Comparison of ENCODE assay signal across 18 cellular contexts in genomic region chr12:124405151-124405550, GRCh38.
DNase-seq lines count a peak whose midpoint lies in the region; ATAC-seq and TF ChIP-seq lines count a peak whose summit lies in the region.
"Had no signal": no experiment of that assay in that cellular context is flagged by ENCODE, and none has a peak within 500 bp of the region (broad histone marks: within the 10 kb centered on the region; RNA-seq: fewer than 3 reads in every experiment).

No MANE protein-coding gene starts in this region.

- H3K9me3 Mint-ChIP-seq in activated CD4-positive, alpha-beta memory T cell treated with anti-CD3 and anti-CD28 coated beads, Interleukin-2, amount 10 ng/mL, durations not matched to agents 7 days and 5 days: no peaks in the 10 kb centered on the region
- H3K9me3 Mint-ChIP-seq in activated CD4-positive, alpha-beta memory T cell treated with anti-CD3 and anti-CD28 coated beads for 36 hours: no peaks in the 10 kb centered on the region
- no peaks in the 10 kb centered on the region for H3K9me3 Mint-ChIP-seq in mesothelial cell of epicardium

- peak overlapping the region; percentile 75 for H3K27ac ChIP-seq in angular gyrus (ENCODE audit: low read depth, low read length)
- H3K27ac ChIP-seq in temporal lobe (ENCODE audit: low read depth, low read length): peak overlapping the region; percentile 62

- CTCF ChIA-PET in activated CD4-positive, alpha-beta memory T cell treated with anti-CD3 and anti-CD28 coated beads, Interleukin-2, amount 10 ng/mL, durations not matched to agents 7 days and 5 days (lab: Charles Lee): no interaction called here
- CTCF ChIA-PET in activated CD4-positive, alpha-beta memory T cell treated with anti-CD3 and anti-CD28 coated beads for 36 hours (lab: Charles Lee): no interaction called here

- intact Hi-C loops in activated CD4-positive, alpha-beta memory T cell treated with anti-CD3 and anti-CD28 coated beads for 36 hours (cut with micrococcal nuclease): no loop called here

- TF ChIP-seq CTCF in mesothelial cell of epicardium (IDR thresholded peaks at IDR 0.05; ENCODE audit: unreplicated experiment): no peak

- H3K27me3 Mint-ChIP-seq in activated CD4-positive, alpha-beta memory T cell treated with anti-CD3 and anti-CD28 coated beads, Interleukin-2, amount 10 ng/mL, durations not matched to agents 7 days and 5 days: no peaks in the 10 kb centered on the region
- H3K27me3 Mint-ChIP-seq in activated CD4-positive, alpha-beta memory T cell treated with anti-CD3 and anti-CD28 coated beads for 36 hours: no peaks in the 10 kb centered on the region
- no peaks in the 10 kb centered on the region for H3K27me3 Mint-ChIP-seq in mesothelial cell of epicardium (ENCODE audit: low read depth)

- H3K4me1 Mint-ChIP-seq in activated CD4-positive, alpha-beta memory T cell treated with anti-CD3 and anti-CD28 coated beads, Interleukin-2, amount 10 ng/mL, durations not matched to agents 7 days and 5 days: peaks cover 6% of the 10 kb centered on the region
- peaks cover 2% of the 10 kb centered on the region for H3K4me1 Mint-ChIP-seq in activated CD4-positive, alpha-beta memory T cell treated with anti-CD3 and anti-CD28 coated beads for 36 hours (ENCODE audit: low read depth)
- peaks cover 39% of the 10 kb centered on the region for H3K4me1 Mint-ChIP-seq in mesothelial cell of epicardium

- no peak overlapping the region for H3K4me3 Mint-ChIP-seq in activated CD4-positive, alpha-beta memory T cell treated with anti-CD3 and anti-CD28 coated beads, Interleukin-2, amount 10 ng/mL, durations not matched to agents 7 days and 5 days
- H3K4me3 Mint-ChIP-seq in activated CD4-positive, alpha-beta memory T cell treated with anti-CD3 and anti-CD28 coated beads for 36 hours: no peak overlapping the region
- no peak overlapping the region for H3K4me3 Mint-ChIP-seq in mesothelial cell of epicardium

- no peak for ATAC-seq in HG03469 (IDR thresholded peaks at IDR 0.05; ENCODE audit: unreplicated experiment)
- ATAC-seq in HG03354 (IDR thresholded peaks at IDR 0.05; ENCODE audit: poor library complexity, severe bottlenecking, unreplicated experiment): no peak

- POLR2A ChIA-PET in activated CD4-positive, alpha-beta memory T cell treated with anti-CD3 and anti-CD28 coated beads, Interleukin-2, amount 10 ng/mL, durations not matched to agents 7 days and 5 days (lab: Charles Lee): no interaction called here
- POLR2A ChIA-PET in activated CD4-positive, alpha-beta memory T cell treated with anti-CD3 and anti-CD28 coated beads for 36 hours (lab: Charles Lee): no interaction called here

- peak overlapping the region; percentile 49 for H3K27ac Mint-ChIP-seq in activated CD4-positive, alpha-beta memory T cell treated with anti-CD3 and anti-CD28 coated beads, Interleukin-2, amount 10 ng/mL, durations not matched to agents 7 days and 5 days
- no peak overlapping the region for H3K27ac Mint-ChIP-seq in activated CD4-positive, alpha-beta memory T cell treated with anti-CD3 and anti-CD28 coated beads for 36 hours
- H3K27ac Mint-ChIP-seq in mesothelial cell of epicardium: peak overlapping the region; percentile 44

- DNase-seq in activated CD4-positive, alpha-beta memory T cell treated with anti-CD3 and anti-CD28 coated beads, Interleukin-2, amount 10 ng/mL, durations not matched to agents 7 days and 5 days: no peak
- no peak for DNase-seq in activated CD4-positive, alpha-beta memory T cell treated with anti-CD3 and anti-CD28 coated beads for 36 hours
- no peak for DNase-seq in mesothelial cell of epicardium (ENCODE audit: low spot score in 2 of 2, unreplicated experiment in 2 of 2)
- DNase-seq in Ammon's horn (ENCODE audit: low spot score): no peak
- DNase-seq: 8988T, Caco-2, DMS79, GOT3, MV-4-11, NCI-H1436, NCI-H2081, NCI-H510A treated with DMSO at 0.1 percent for 48 hours, Peyer's patch, SIG-M5 had no signal

- peaks cover 4% of the 10 kb centered on the region for H3K36me3 Mint-ChIP-seq in activated CD4-positive, alpha-beta memory T cell treated with anti-CD3 and anti-CD28 coated beads, Interleukin-2, amount 10 ng/mL, durations not matched to agents 7 days and 5 days (ENCODE audit: low read depth)
- peaks cover 3% of the 10 kb centered on the region for H3K36me3 Mint-ChIP-seq in activated CD4-positive, alpha-beta memory T cell treated with anti-CD3 and anti-CD28 coated beads for 36 hours
- H3K36me3 Mint-ChIP-seq in mesothelial cell of epicardium: peaks cover 15% of the 10 kb centered on the region
